ENCODE assay signal across 9 cellular contexts in genomic region chr14:24113379-24113800, GRCh38. TPM values are rescaled to one million over a fixed set of nuclear protein-coding genes. Genes with fewer than 3 reads are reported as not detected.
A peak's percentile ranks its signal among the peaks of the same experiment; 100 is the strongest.
DNase-seq lines count a peak whose midpoint lies in the region; ATAC-seq and TF ChIP-seq lines count a peak whose summit lies in the region.
"Had no signal": no experiment of that assay in that cellular context is flagged by ENCODE, and none has a peak within 500 bp of the region (broad histone marks: within the 10 kb centered on the region; RNA-seq: fewer than 3 reads in every experiment).

No MANE protein-coding gene starts in this region.

- peaks cover 22% of the 10 kb centered on the region for H3K4me1 ChIP-seq in thymus (ENCODE audit: control insufficient read depth, insufficient read depth, low read length)

- no peaks in the 10 kb centered on the region for H3K9me3 ChIP-seq in thymus (ENCODE audit: control insufficient read depth)

- H3K27ac ChIP-seq in thymus (ENCODE audit: low read depth), result peak overlapping the region; percentile 100

- WGBS in thymus, result 27% methylated on average over 15 of the region's 15 CpGs

- peak overlapping the region; percentile 100 for H3K27ac Mint-ChIP-seq in T-helper 1 cell treated with Interleukin-12 subunit alpha and Interleukin-12 subunit beta and Interleukin-4 antibody, amounts not matched to agents 30 μg/mL and 1 μg/mL, for 36 hours
- peak overlapping the region; percentile 99 for H3K27ac Mint-ChIP-seq in activated naive CD8-positive, alpha-beta T cell treated with anti-CD3 and anti-CD28 coated beads, Interleukin-2, amount 50 U/mL, for 24 hours

- DNase-seq in T-helper 1 cell, result no peak
- no peak for DNase-seq in activated naive CD8-positive, alpha-beta T cell treated with anti-CD3 and anti-CD28 coated beads, Interleukin-2, amount 50 U/mL, for 24 hours
- DNase-seq in kidney epithelial cell (ENCODE audit: low read depth), result no peak
- DNase-seq in HEK293T (ENCODE audit: extremely low spot score), result no peak
- DNase-seq in DMS53 treated with DMSO at 0.1 percent for 48 hours (lab: John Stamatoyannopoulos, UW; ENCODE audit: unreplicated experiment), result no peak

- peaks cover 35% of the 10 kb centered on the region for H3K4me1 Mint-ChIP-seq in T-helper 1 cell treated with Interleukin-12 subunit alpha and Interleukin-12 subunit beta and Interleukin-4 antibody, amounts not matched to agents 30 μg/mL and 1 μg/mL, for 36 hours (ENCODE audit: low read depth)
- H3K4me1 Mint-ChIP-seq in activated naive CD8-positive, alpha-beta T cell treated with anti-CD3 and anti-CD28 coated beads, Interleukin-2, amount 50 U/mL, for 24 hours, result peaks cover 37% of the 10 kb centered on the region

- CTCF ChIA-PET in HEK293T (lab: Yijun Ruan, JAX), result interaction anchor here (0.6 to 3.9 kb wide), 4 partner anchors 20 to 324 kb away, joined by 3 to 30 read pairs (median 4); partner anchors contain the start of genes IRF9 and PCK2

- H3K9me3 Mint-ChIP-seq in T-helper 1 cell treated with Interleukin-12 subunit alpha and Interleukin-12 subunit beta and Interleukin-4 antibody, amounts not matched to agents 30 μg/mL and 1 μg/mL, for 36 hours, result no peaks in the 10 kb centered on the region
- no peaks in the 10 kb centered on the region for H3K9me3 Mint-ChIP-seq in activated naive CD8-positive, alpha-beta T cell treated with anti-CD3 and anti-CD28 coated beads, Interleukin-2, amount 50 U/mL, for 24 hours

- peak overlapping the region; percentile 98 for H3K4me3 Mint-ChIP-seq in T-helper 1 cell treated with Interleukin-12 subunit alpha and Interleukin-12 subunit beta and Interleukin-4 antibody, amounts not matched to agents 30 μg/mL and 1 μg/mL, for 36 hours
- H3K4me3 Mint-ChIP-seq in activated naive CD8-positive, alpha-beta T cell treated with anti-CD3 and anti-CD28 coated beads, Interleukin-2, amount 50 U/mL, for 24 hours, result peak overlapping the region; percentile 96

- H3K4me3 ChIP-seq in kidney epithelial cell (ENCODE audit: low read depth, low read length) (peak overlapping the region; percentile 65), thymus (ENCODE audit: low read length) (peak overlapping the region; percentile 74)

- TF ChIP-seq CTCF in kidney epithelial cell (IDR thresholded peaks at IDR 0.05; ENCODE audit: insufficient read depth, low read length, poor library complexity, severe bottlenecking), result no peak

- POLR2A ChIA-PET in HEK293T (lab: Yijun Ruan, JAX), result interaction anchor here (0.7 to 4.6 kb wide), 30 partner anchors 9 to 812 kb away, joined by 3 to 65 read pairs (median 10); partner anchors contain the start of genes CARMIL3, CHMP4A, EMC9 and IPO4

- H3K36me3 ChIP-seq in kidney epithelial cell (ENCODE audit: control insufficient read depth, insufficient read depth, low read length), result no peaks in the 10 kb centered on the region
- peaks cover 11% of the 10 kb centered on the region for H3K36me3 ChIP-seq in thymus (ENCODE audit: control insufficient read depth, insufficient read depth)

- peaks cover 26% of the 10 kb centered on the region for H3K36me3 Mint-ChIP-seq in T-helper 1 cell treated with Interleukin-12 subunit alpha and Interleukin-12 subunit beta and Interleukin-4 antibody, amounts not matched to agents 30 μg/mL and 1 μg/mL, for 36 hours (ENCODE audit: low read depth)
- peaks cover 14% of the 10 kb centered on the region for H3K36me3 Mint-ChIP-seq in activated naive CD8-positive, alpha-beta T cell treated with anti-CD3 and anti-CD28 coated beads, Interleukin-2, amount 50 U/mL, for 24 hours (ENCODE audit: low read depth)

- no peaks in the 10 kb centered on the region for H3K27me3 Mint-ChIP-seq in T-helper 1 cell treated with Interleukin-12 subunit alpha and Interleukin-12 subunit beta and Interleukin-4 antibody, amounts not matched to agents 30 μg/mL and 1 μg/mL, for 36 hours (ENCODE audit: low read depth)
- H3K27me3 Mint-ChIP-seq in activated naive CD8-positive, alpha-beta T cell treated with anti-CD3 and anti-CD28 coated beads, Interleukin-2, amount 50 U/mL, for 24 hours, result peaks cover 2% of the 10 kb centered on the region

- no peaks in the 10 kb centered on the region for H3K27me3 ChIP-seq in kidney epithelial cell (ENCODE audit: control insufficient read depth, insufficient read depth, low read length)
- no peaks in the 10 kb centered on the region for H3K27me3 ChIP-seq in thymus (ENCODE audit: control insufficient read depth, insufficient read depth)

- no peak for ATAC-seq in activated naive CD8-positive, alpha-beta T cell treated with anti-CD3 and anti-CD28 coated beads, Interleukin-2, amount 50 U/mL, for 24 hours
- ATAC-seq in GM21447 (IDR thresholded peaks at IDR 0.05; ENCODE audit: unreplicated experiment), result no peak

TF ChIP-seq in HEK293T, 16 proteins besides CTCF, POLR2A, EP300 and RAD21:
- TF ChIP-seq SP1 (IDR thresholded peaks at IDR 0.05), result no peak
- no peak for TF ChIP-seq ZNF384 (IDR thresholded peaks at IDR 0.05)
- TF ChIP-seq L3MBTL2 (conservative IDR thresholded peaks at IDR 0.05), result no peak
- no peak for TF ChIP-seq PKNOX1 (IDR thresholded peaks at IDR 0.05)

RNA-seq across cellular contexts. Expression of gene DCAF11, which starts 1.2 kb away (rescaled TPM):
- 63.3 and 83.9 TPM in 2 replicates for total RNA-seq in kidney epithelial cell
- polyA plus RNA-seq in thymus, result 36.6 TPM

RNA-seq across cellular contexts. Expression of gene NRL, which starts 1.4 kb away (rescaled TPM):
- total RNA-seq in kidney epithelial cell, result 3.6 and 4.8 TPM in 2 replicates
- 4.7 TPM for polyA plus RNA-seq in thymus

RNA-seq across cellular contexts. Expression of gene FITM1, which starts 17.1 kb away (rescaled TPM):
- total RNA-seq in kidney epithelial cell, result not detected in 2 replicates
- polyA plus RNA-seq in thymus, result 3.5 TPM
- total RNA-seq: Daoy had no signal

RNA-seq across cellular contexts. Expression of gene PCK2, which starts 19.3 kb away (rescaled TPM):
- total RNA-seq in kidney epithelial cell, result 127 and 142 TPM in 2 replicates
- 11.6 TPM for polyA plus RNA-seq in thymus

RNA-seq across cellular contexts. Expression of gene PSME1, which starts 22.6 kb away (rescaled TPM):
- total RNA-seq in kidney epithelial cell, result 216 and 234 TPM in 2 replicates
- polyA plus RNA-seq in thymus, result 255 TPM
